Comparison of ENCODE assay signal across 22 cellular contexts in the genomic region with DNA sequence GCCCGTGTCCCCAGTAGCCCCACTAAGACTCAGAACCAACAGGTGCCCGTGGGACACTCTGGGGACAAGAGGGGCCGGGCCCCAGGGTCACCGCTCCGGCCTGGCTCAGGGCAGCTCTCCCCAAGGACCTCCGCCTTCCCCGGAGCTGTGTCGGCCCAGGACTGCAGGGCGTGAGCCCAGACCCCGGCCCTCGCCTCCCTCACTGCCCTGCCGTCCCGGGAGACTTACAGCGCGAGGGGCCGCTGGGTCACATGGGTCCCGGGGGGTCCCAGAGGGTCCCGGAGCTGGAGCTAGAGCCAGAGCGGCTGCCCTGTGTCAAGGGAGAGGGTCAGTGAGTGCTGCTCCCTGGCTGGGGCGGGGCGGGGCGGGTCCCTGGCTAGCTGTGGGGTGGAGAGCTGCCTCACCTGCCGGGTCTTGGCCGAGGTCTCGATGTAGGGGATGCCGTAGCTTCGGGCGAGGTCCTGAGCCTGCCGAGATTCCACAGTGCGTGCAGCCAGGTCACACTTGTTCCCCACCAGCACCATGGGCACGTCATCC. TPM values are rescaled to one million over a fixed set of nuclear protein-coding genes. Genes with fewer than 3 reads are reported as not detected.
DNase-seq lines count a peak whose midpoint lies in the region; ATAC-seq and TF ChIP-seq lines count a peak whose summit lies in the region.
"Had no signal": no experiment of that assay in that cellular context is flagged by ENCODE, and none has a peak within 500 bp of the region (broad histone marks: within the 10 kb centered on the region; RNA-seq: fewer than 3 reads in every experiment).

No MANE protein-coding gene starts in this region.

- WGBS in neuronal stem cell (ENCODE audit: extremely low coverage in 2 of 2, insufficient read length in 2 of 2, insufficient replicate concordance in 1 of 2), 2 donors: no CpG with 5 or more reads among the region's 31 CpGs

- H3K4me1 ChIP-seq in CD8-positive, alpha-beta T cell (ENCODE audit: insufficient read depth, low read length): peaks cover 27% of the 10 kb centered on the region
- peaks cover 12 to 18% of the 10 kb centered on the region in 2 donors for H3K4me1 ChIP-seq in neuronal stem cell (ENCODE audit: control insufficient read depth in 2 of 2, insufficient read depth in 1 of 2, low read depth in 1 of 2, low read length in 2 of 2)

- no peak overlapping the region for H2AFZ ChIP-seq in neuronal stem cell (ENCODE audit: low read length)
- H2AFZ ChIP-seq: PC-9 had no signal

- H3K27ac ChIP-seq in 22Rv1 (peak overlapping the region; percentile 99), neuronal stem cell (replicated peaks; ENCODE audit: low read length) (no peak overlapping the region)
- H3K27ac ChIP-seq in CD8-positive, alpha-beta T cell (ENCODE audit: low read depth, low read length): no peak overlapping the region
- H3K27ac ChIP-seq: body of pancreas, colonic mucosa, PC-9, sigmoid colon, SJCRH30 had no signal

- H3K27me3 ChIP-seq in CD8-positive, alpha-beta T cell (ENCODE audit: insufficient read depth, low read length): no peaks in the 10 kb centered on the region
- peaks cover 0 to 20% (median 4%) of the 10 kb centered on the region in 3 experiments for H3K27me3 ChIP-seq in neuronal stem cell (ENCODE audit: control insufficient read depth in 3 of 3, insufficient read depth in 3 of 3, low read depth in 1 of 3, low read length in 3 of 3)
- H3K27me3 ChIP-seq: body of pancreas, colonic mucosa, SJCRH30, upper lobe of left lung had no signal

- H3K4ac ChIP-seq in neuronal stem cell (ENCODE audit: low read length): peak overlapping the region; percentile 53

- H3K4me2 ChIP-seq in neuronal stem cell (ENCODE audit: insufficient read depth, low read length, poor library complexity, severe bottlenecking): no peak overlapping the region

- ATAC-seq in CD8-positive, alpha-beta T cell: no peak
- no peak for ATAC-seq in GM19467 (IDR thresholded peaks at IDR 0.05; ENCODE audit: unreplicated experiment)
- ATAC-seq: body of pancreas; left colon; naive thymus-derived CD4-positive, alpha-beta T cell had no signal

- DNase-seq in CD8-positive, alpha-beta T cell: peak in 1 of 7 experiments; percentile 18
- no peak for DNase-seq in neuronal stem cell (ENCODE audit: low spot score)
- no peak for DNase-seq in DMS79 (lab: John Stamatoyannopoulos, UW)
- no peak for DNase-seq in NCI-H2196 treated with DMSO at 0.1 percent for 48 hours (lab: John Stamatoyannopoulos, UW; ENCODE audit: unreplicated experiment)
- DNase-seq: activated CD4-positive, alpha-beta T cell treated with anti-CD3 and anti-CD28 coated beads for 48 hours; colonic mucosa; naive thymus-derived CD4-positive, alpha-beta T cell; NCI-H187; NCI-H2227 treated with DMSO at 0.1 percent for 48 hours; NCI-H82; PC-9; sigmoid colon; SJCRH30 had no signal

- no peak overlapping the region for H4K91ac ChIP-seq in neuronal stem cell (ENCODE audit: low read depth, low read length, poor library complexity)

- no peaks in the 10 kb centered on the region for H3K9me3 Mint-ChIP-seq in CD8-positive, alpha-beta T cell
- H3K9me3 Mint-ChIP-seq in brain: peaks cover 0 to 4% (median 0%) of the 10 kb centered on the region in 5 experiments
- H3K9me3 Mint-ChIP-seq: CD4-positive, alpha-beta memory T cell; naive thymus-derived CD4-positive, alpha-beta T cell; T-helper 1 cell treated with Interleukin-12 subunit alpha and Interleukin-12 subunit beta and Interleukin-4 antibody, amounts not matched to agents 30 μg/mL and 1 μg/mL, for 36 hours had no signal

- H3K18ac ChIP-seq in neuronal stem cell (ENCODE audit: low read length): no peak overlapping the region

- TF ChIP-seq CTCF in 22Rv1 (IDR thresholded peaks at IDR 0.05) (no peak), brain (conservative IDR thresholded peaks at IDR 0.05) (no peak)
- TF ChIP-seq CTCF in CD8-positive, alpha-beta T cell (IDR thresholded peaks at IDR 0.05): no peak

- no peaks in the 10 kb centered on the region for H3K27me3 Mint-ChIP-seq in CD8-positive, alpha-beta T cell (ENCODE audit: low read depth)
- no peaks in the 10 kb centered on the region for H3K27me3 Mint-ChIP-seq in brain
- H3K27me3 Mint-ChIP-seq: CD4-positive, alpha-beta memory T cell; naive thymus-derived CD4-positive, alpha-beta T cell had no signal

- no peak overlapping the region for H2AK5ac ChIP-seq in neuronal stem cell (ENCODE audit: low read depth, low read length)

- POLR2A ChIA-PET in CD8-positive, alpha-beta T cell (lab: Charles Lee): no interaction called here

- H3K4me3 ChIP-seq in CD8-positive, alpha-beta T cell (ENCODE audit: low read depth, low read length): no peak overlapping the region
- H3K4me3 ChIP-seq in neuronal stem cell (ENCODE audit: low read length in 2 of 2): peak overlapping the region in 1 of 2 donors; percentile 76
- H3K4me3 ChIP-seq: body of pancreas, colonic mucosa, PC-9, sigmoid colon, SJCRH30 had no signal

- no peak overlapping the region for H3K14ac ChIP-seq in neuronal stem cell (ENCODE audit: low read length)

- H3K4me3 Mint-ChIP-seq in CD8-positive, alpha-beta T cell: peak overlapping the region; percentile 29
- peak overlapping the region in 3 of 5 experiments; percentile 41 to 52 (median 41) for H3K4me3 Mint-ChIP-seq in brain
- H3K4me3 Mint-ChIP-seq: T-helper 1 cell treated with Interleukin-12 subunit alpha and Interleukin-12 subunit beta and Interleukin-4 antibody, amounts not matched to agents 30 μg/mL and 1 μg/mL, for 36 hours had no signal

- peak overlapping the region; percentile 22 for H2BK12ac ChIP-seq in neuronal stem cell (ENCODE audit: low read length)

- no peak overlapping the region for H3K27ac Mint-ChIP-seq in CD8-positive, alpha-beta T cell
- no peak overlapping the region for H3K27ac Mint-ChIP-seq in brain
- H3K27ac Mint-ChIP-seq: naive thymus-derived CD4-positive, alpha-beta T cell; T-helper 1 cell treated with Interleukin-12 subunit alpha and Interleukin-12 subunit beta and Interleukin-4 antibody, amounts not matched to agents 30 μg/mL and 1 μg/mL, for 36 hours had no signal

- peak overlapping the region; percentile 85 for H3K23ac ChIP-seq in neuronal stem cell (ENCODE audit: low read depth, low read length, poor library complexity)

- H2BK15ac ChIP-seq in neuronal stem cell (ENCODE audit: low read length): no peak overlapping the region

- peaks cover 19% of the 10 kb centered on the region for H3K4me1 Mint-ChIP-seq in CD8-positive, alpha-beta T cell (ENCODE audit: low read depth)
- peaks cover 9% of the 10 kb centered on the region for H3K4me1 Mint-ChIP-seq in brain

- peaks cover 4% of the 10 kb centered on the region for H3K36me3 ChIP-seq in CD8-positive, alpha-beta T cell (ENCODE audit: insufficient read depth, low read length)
- peaks cover 22 to 33% of the 10 kb centered on the region in 2 donors for H3K36me3 ChIP-seq in neuronal stem cell (replicated peaks in 1 of 2; ENCODE audit: control insufficient read depth in 2 of 2, insufficient read depth in 2 of 2, low read length in 2 of 2)

- intact Hi-C loops in CD8-positive, alpha-beta T cell (cut with DNase I, micrococcal nuclease): no loop called here

- H3K9me3 ChIP-seq in CD8-positive, alpha-beta T cell (ENCODE audit: low read length): no peaks in the 10 kb centered on the region
- peaks cover 0 to 2% of the 10 kb centered on the region in 2 donors for H3K9me3 ChIP-seq in neuronal stem cell (replicated peaks in 1 of 2; ENCODE audit: control insufficient read depth in 2 of 2, insufficient read depth in 1 of 2, low read depth in 1 of 2, low read length in 2 of 2)
- H3K9me3 ChIP-seq: body of pancreas, colonic mucosa, sigmoid colon, SJCRH30, upper lobe of left lung had no signal

- H2BK120ac ChIP-seq in neuronal stem cell (ENCODE audit: low read depth, low read length): no peak overlapping the region

- CTCF ChIA-PET in CD8-positive, alpha-beta T cell (lab: Charles Lee): interaction anchor here (1.1 to 1.3 kb wide), 3 partner anchors 14 to 22 kb away, joined by 3 read pairs; no protein-coding TSS in a partner anchor

- peaks cover 13% of the 10 kb centered on the region for H3K36me3 Mint-ChIP-seq in CD8-positive, alpha-beta T cell
- H3K36me3 Mint-ChIP-seq in brain: no peaks in the 10 kb centered on the region

- no peak overlapping the region for H2BK5ac ChIP-seq in neuronal stem cell (ENCODE audit: low read length)

- H3K79me1 ChIP-seq in neuronal stem cell (ENCODE audit: low read depth, low read length): peaks cover 9% of the 10 kb centered on the region

- no peak overlapping the region for H4K8ac ChIP-seq in neuronal stem cell (ENCODE audit: low read depth, low read length)

- H3K9ac ChIP-seq in neuronal stem cell (ENCODE audit: low read depth, low read length, poor library complexity): peak overlapping the region; percentile 70

RNA-seq across cellular contexts. Expression of gene HRAS, which starts 2.3 kb away (rescaled TPM):
- 10 to 100 TPM; 25.2 to 25.5 TPM for total RNA-seq in CD8-positive, alpha-beta T cell
- 127 TPM for polyA plus RNA-seq in brain (ENCODE audit: insufficient read depth, low read depth, low replicate concordance)
- 26.4 TPM for polyA plus RNA-seq in neuronal stem cell (2013, experiment 1 of 2)
- 25.5 TPM for polyA plus RNA-seq in neuronal stem cell (2013, experiment 2 of 2)

RNA-seq across cellular contexts. Expression of gene LRRC56, which starts 4.2 kb away (rescaled TPM):
- 1 to 10 TPM; 3.2 TPM for total RNA-seq in CD8-positive, alpha-beta T cell
- polyA plus RNA-seq in brain (ENCODE audit: insufficient read depth, low read depth, low replicate concordance): 5.4 TPM
- polyA plus RNA-seq in neuronal stem cell (2013, experiment 1 of 2): 1.1 TPM
- polyA plus RNA-seq in neuronal stem cell (2013, experiment 2 of 2): 1.2 TPM
- total RNA-seq: HT1080 had no signal

RNA-seq across cellular contexts. Expression of gene RNH1, which starts 26.1 kb away (rescaled TPM):
- 100 to 1,000 TPM; 134 to 145 TPM for total RNA-seq in CD8-positive, alpha-beta T cell
- polyA plus RNA-seq in brain (ENCODE audit: insufficient read depth, low read depth, low replicate concordance): 142 TPM
- polyA plus RNA-seq in neuronal stem cell (2013, experiment 1 of 2): 35.7 TPM
- polyA plus RNA-seq in neuronal stem cell (2013, experiment 2 of 2): 35.1 TPM

RNA-seq across cellular contexts. Expression of gene LMNTD2, which starts 27.4 kb away (rescaled TPM):
- 1 to 10 TPM; 4.2 to 5.6 TPM for total RNA-seq in CD8-positive, alpha-beta T cell
- 1.1 TPM for polyA plus RNA-seq in brain (ENCODE audit: insufficient read depth, low read depth, low replicate concordance)
- polyA plus RNA-seq in neuronal stem cell (2013, experiment 1 of 2): 0.75 TPM
- polyA plus RNA-seq in neuronal stem cell (2013, experiment 2 of 2): 0.87 TPM

RNA-seq across cellular contexts. Expression of gene RASSF7, which starts 27.7 kb away (rescaled TPM):
- 10 to 100 TPM; 11.8 to 15.3 TPM for total RNA-seq in CD8-positive, alpha-beta T cell
- polyA plus RNA-seq in brain (ENCODE audit: insufficient read depth, low read depth, low replicate concordance): 11.2 TPM
- polyA plus RNA-seq in neuronal stem cell (2013, experiment 1 of 2): 8.9 TPM
- 9.1 TPM for polyA plus RNA-seq in neuronal stem cell (2013, experiment 2 of 2)
